In genomic region chr6:139525415-139525814, GRCh38 we compare ENCODE assay signal across 24 cellular contexts.
DNase-seq lines count a peak whose midpoint lies in the region; FAIRE-seq lines count a peak whose summit lies in the region.
"Had no signal": no experiment of that assay in that cellular context is flagged by ENCODE, and none has a peak within 500 bp of the region (broad histone marks: within the 10 kb centered on the region; RNA-seq: fewer than 3 reads in every experiment).

No MANE protein-coding gene starts in this region.

- FAIRE-seq in endometrium (lab: Jason Lieb, UNC): peak; percentile 94
- FAIRE-seq: HTR-8/SVneo had no signal

- in situ Hi-C loops in SK-MEL-5 (cut with HindIII; ENCODE audit: low pct_unique_long_range_greater_than_20kb, low sequenced_read_pairs): no loop called here

- DNase-seq in SK-MEL-5 (ENCODE audit: low read depth, low spot score) (peak; percentile 9), iris pigment epithelial cell (ENCODE audit: low read depth) (peak; percentile 89), epidermal melanocyte (ENCODE audit: insufficient read length, low spot score) (no peak), DMS53 (lab: John Stamatoyannopoulos, UW) (no peak), activated gamma-delta T cell (lab: John Stamatoyannopoulos, UW) (no peak)
- no peak for DNase-seq in activated CD4-positive, alpha-beta T cell treated with anti-CD3 and anti-CD28 coated beads for 4 hours
- DNase-seq: ACHN; Calu3; CD8-positive, alpha-beta T cell; EL; GF-D8; H9; IMR-90; NCI-H1092 treated with DMSO at 0.1 percent for 48 hours; NCI-H1436 treated with DMSO at 0.1 percent for 48 hours; NCI-H1930; NCI-H2227 treated with DMSO at 0.1 percent for 48 hours; NCI-H510A; NCI-H748 treated with DMSO at 0.1 percent for 48 hours; PC-9; RPMI8226; SHP77 had no signal

Comparison
In these comparisons a context has a peak if more than half of its experiments do, and no peak if none do; other contexts are left out.
1. DNase-seq: peak in SK-MEL-5 (single experiment) and iris pigment epithelial cell (single experiment); none in epidermal melanocyte (single experiment), DMS53 (single experiment), activated CD4-positive, alpha-beta T cell treated with anti-CD3 and anti-CD28 coated beads for 4 hours (0 of 2) and activated gamma-delta T cell (single experiment).